In the genomic region with DNA sequence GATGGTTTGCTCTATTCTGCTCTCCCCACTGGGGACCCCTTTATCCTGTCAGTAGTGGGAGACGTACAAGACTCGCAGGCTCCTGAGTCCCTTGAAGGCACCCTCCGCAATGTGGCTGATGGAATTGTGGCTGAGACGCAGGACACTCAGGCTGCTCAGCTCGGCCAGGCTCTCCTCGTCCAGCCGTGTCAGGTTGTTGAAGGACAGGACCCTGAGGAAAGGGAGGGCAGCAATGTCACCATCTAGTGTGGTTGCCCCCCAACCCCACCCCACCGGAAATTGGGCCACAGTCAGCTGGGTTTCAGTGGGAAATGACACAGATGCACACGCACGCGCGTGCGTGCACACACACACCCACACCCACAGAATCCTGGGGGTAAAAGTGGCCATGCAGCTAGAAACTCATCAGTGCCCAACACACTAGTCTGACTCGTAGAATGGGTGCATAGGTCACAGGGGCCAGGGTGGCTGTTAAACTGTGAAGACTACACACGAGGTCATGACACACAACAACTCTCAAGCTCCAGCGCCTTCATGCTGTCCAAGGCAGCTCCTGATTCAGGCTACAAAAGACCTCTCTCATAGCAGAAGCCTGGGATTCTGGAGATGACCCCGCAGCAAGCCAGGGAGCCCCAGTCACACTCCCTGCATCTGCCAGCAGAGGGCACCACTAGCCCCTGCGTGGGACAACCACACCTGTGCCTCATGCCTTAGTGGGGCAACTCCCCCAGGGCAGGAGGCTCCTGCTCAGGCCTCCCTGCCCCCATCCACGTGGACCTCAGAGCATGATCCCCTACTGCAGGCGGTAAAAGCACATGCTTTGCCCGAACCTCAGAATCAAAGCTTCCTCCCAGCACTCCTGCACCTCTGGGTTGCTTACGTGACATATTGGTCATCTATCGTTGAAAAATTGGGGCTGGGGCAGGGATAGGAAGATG, we compare ENCODE assay signal across 8 cellular contexts.
DNase-seq lines count a peak whose midpoint lies in the region; ATAC-seq and TF ChIP-seq lines count a peak whose summit lies in the region.

No MANE protein-coding gene starts in this region.

- H3K4me3 Mint-ChIP-seq in T-cell: no peak overlapping the region

- ATAC-seq in GM18511 (IDR thresholded peaks at IDR 0.05; ENCODE audit: unreplicated experiment) (peak; percentile 91), HG03064 (IDR thresholded peaks at IDR 0.05; ENCODE audit: low read depth, unreplicated experiment) (peak; percentile 85), T-cell (replicated peaks in 1 of 4) (peak; percentile 75 to 85 (median 80)), HG03095 (IDR thresholded peaks at IDR 0.05; ENCODE audit: unreplicated experiment) (no peak)

- H3F3A ChIP-seq in smooth muscle cell (ENCODE audit: low read depth): peaks cover 7% of the 10 kb centered on the region

- H3K9me3 ChIP-seq in adrenal gland (replicated peaks in 1 of 3): no peaks in the 10 kb centered on the region
- H3K9me3 ChIP-seq in hepatocyte (ENCODE audit: low read depth): no peaks in the 10 kb centered on the region
- H3K9me3 ChIP-seq in smooth muscle cell (replicated peaks; ENCODE audit: low read depth): no peaks in the 10 kb centered on the region

- H3K79me2 ChIP-seq in hepatocyte (no peaks in the 10 kb centered on the region), smooth muscle cell (ENCODE audit: low read depth) (peaks cover 5% of the 10 kb centered on the region)

- CTCF ChIA-PET in T-cell (lab: Charles Lee): interaction anchor here (0.6 to 2.6 kb wide), 33 partner anchors 8 to 676 kb away, joined by 3 to 14 read pairs (median 3); no protein-coding TSS in a partner anchor

- H3K4me1 Mint-ChIP-seq in T-cell: peaks cover 0 to 3% (median 3%) of the 10 kb centered on the region in 3 donors

- H3K4me1 ChIP-seq in adrenal gland (replicated peaks in 1 of 2): no peaks in the 10 kb centered on the region
- H3K4me1 ChIP-seq in hepatocyte (ENCODE audit: insufficient read depth): no peaks in the 10 kb centered on the region
- H3K4me1 ChIP-seq in smooth muscle cell (ENCODE audit: low read depth): peaks cover 16% of the 10 kb centered on the region

- intact Hi-C loops in adrenal gland (cut with DNase I): loop anchor here in 1 of 2 donors (10.0 kb wide), 1 partner anchor 123 kb away; no protein-coding TSS in a partner anchor

- 67 to 86% (median 74%) methylated on average over 13 to 23 of the region's 23 CpGs for WGBS in adrenal gland, 4 donors
- WGBS in hepatocyte (ENCODE audit: low lambda C conversion rate, missing lambda C conversion rate): 77% methylated on average over 23 of the region's 23 CpGs
- 74% methylated on average over 23 of the region's 23 CpGs for WGBS in smooth muscle cell (ENCODE audit: low lambda C conversion rate)

- no peaks in the 10 kb centered on the region for H3K27me3 Mint-ChIP-seq in T-cell

- peak overlapping the region in 1 of 2 donors; percentile 15 for H3K27ac Mint-ChIP-seq in T-cell

- POLR2A ChIA-PET in T-cell (lab: Charles Lee): interaction anchor here in 1 of 2 donors (0.6 kb wide), 2 partner anchors 97 to 628 kb away, joined by 3 to 4 read pairs; no protein-coding TSS in a partner anchor

- no peak overlapping the region for H3K4me3 ChIP-seq in adrenal gland
- no peak overlapping the region for H3K4me3 ChIP-seq in hepatocyte
- H3K4me3 ChIP-seq in smooth muscle cell: no peak overlapping the region

- no peaks in the 10 kb centered on the region for H3K9me2 ChIP-seq in hepatocyte (replicated peaks; ENCODE audit: insufficient read depth)

- H3K36me3 Mint-ChIP-seq in T-cell: peaks cover 50% of the 10 kb centered on the region

- H3K4me2 ChIP-seq in hepatocyte: no peak overlapping the region
- no peak overlapping the region for H3K4me2 ChIP-seq in smooth muscle cell

- H4K20me1 ChIP-seq in hepatocyte (ENCODE audit: insufficient read depth, poor library complexity, severe bottlenecking): no peaks in the 10 kb centered on the region
- no peaks in the 10 kb centered on the region for H4K20me1 ChIP-seq in smooth muscle cell (ENCODE audit: low read depth)

- H2AFZ ChIP-seq in hepatocyte (no peak overlapping the region), smooth muscle cell (ENCODE audit: low read depth) (no peak overlapping the region)

- H3K27me3 ChIP-seq in adrenal gland (no peaks in the 10 kb centered on the region), hepatocyte (no peaks in the 10 kb centered on the region), smooth muscle cell (ENCODE audit: low read depth) (no peaks in the 10 kb centered on the region)

- peak; percentile 83 for DNase-seq in AG08396 (ENCODE audit: low spot score)
- DNase-seq in T-cell: peak; percentile 29 to 78 (median 66)
- peak; percentile 41 to 85 (median 66) for DNase-seq in adrenal gland
- peak; percentile 74 for DNase-seq in hepatocyte (ENCODE audit: low spot score)
- peak; percentile 29 for DNase-seq in smooth muscle cell (lab: John Stamatoyannopoulos, UW; ENCODE audit: unreplicated experiment)

- TF ChIP-seq CTCF in adrenal gland (IDR thresholded peaks at IDR 0.05) (peak; percentile 72 to 91 (median 84)), hepatocyte (IDR thresholded peaks at IDR 0.05; ENCODE audit: poor library complexity) (peak; percentile 82), smooth muscle cell (IDR thresholded peaks at IDR 0.05; ENCODE audit: borderline replicate concordance, insufficient read depth, poor library complexity, severe bottlenecking) (peak; percentile 85)

- H3K36me3 ChIP-seq in adrenal gland (replicated peaks in 1 of 2) (no peaks in the 10 kb centered on the region), hepatocyte (replicated peaks; ENCODE audit: insufficient read depth, low read depth) (no peaks in the 10 kb centered on the region), smooth muscle cell (ENCODE audit: low read depth) (no peaks in the 10 kb centered on the region)

- no peaks in the 10 kb centered on the region for H3K9me3 Mint-ChIP-seq in T-cell

- no peak overlapping the region for H3K27ac ChIP-seq in adrenal gland
- no peak overlapping the region for H3K27ac ChIP-seq in hepatocyte
- H3K27ac ChIP-seq in smooth muscle cell (ENCODE audit: low read depth): no peak overlapping the region

- no peak overlapping the region for H3K9ac ChIP-seq in smooth muscle cell (ENCODE audit: low read depth)

- TF ChIP-seq POLR2A in adrenal gland (IDR thresholded peaks at IDR 0.05): no peak

Comparison
In these comparisons a context has a peak if more than half of its experiments do, and no peak if none do; other contexts are left out.
1. DNase-seq: peak in every context shown above with its lines; median percentile 83 in AG08396; 74 in hepatocyte; 66 in T-cell; 66 in adrenal gland; 29 in smooth muscle cell.